20 cellular contexts compared by ENCODE assay signal in genomic region chr14:90558983-90559590, GRCh38.
DNase-seq lines count a peak whose midpoint lies in the region; ATAC-seq and TF ChIP-seq lines count a peak whose summit lies in the region.
"Had no signal": no experiment of that assay in that cellular context is flagged by ENCODE, and none has a peak within 500 bp of the region (broad histone marks: within the 10 kb centered on the region; RNA-seq: fewer than 3 reads in every experiment).

No MANE protein-coding gene starts in this region.

- TF ChIP-seq CTCF in natural killer cell (IDR thresholded peaks at IDR 0.05), result no peak
- TF ChIP-seq CTCF in chondrocyte (IDR thresholded peaks at IDR 0.05), result no peak

- no peak overlapping the region for H3K4me3 Mint-ChIP-seq in natural killer cell treated with Interleukin-12 subunit alpha and Interleukin-12 subunit beta and Interleukin-15 and Interleukin-18, amount 100 ng/mL, for 72 hours
- H3K4me3 Mint-ChIP-seq in natural killer cell, result no peak overlapping the region
- H3K4me3 Mint-ChIP-seq in chondrocyte (ENCODE audit: unreplicated experiment), result no peak overlapping the region
- H3K4me3 Mint-ChIP-seq: CD4-positive, alpha-beta memory T cell had no signal

- H2BK5ac ChIP-seq in neuronal stem cell (ENCODE audit: low read length), result no peak overlapping the region

- H3K4ac ChIP-seq in neuronal stem cell (ENCODE audit: low read length), result no peak overlapping the region

- peaks cover 13 to 29% of the 10 kb centered on the region in 2 donors for H3K4me1 ChIP-seq in neuronal stem cell (ENCODE audit: control insufficient read depth in 2 of 2, insufficient read depth in 1 of 2, low read depth in 1 of 2, low read length in 2 of 2)

- no peak overlapping the region for H3K23ac ChIP-seq in neuronal stem cell (ENCODE audit: low read depth, low read length, poor library complexity)

- H3K9ac ChIP-seq in neuronal stem cell (ENCODE audit: low read depth, low read length, poor library complexity), result no peak overlapping the region

- peak; percentile 41 for DNase-seq in natural killer cell treated with Interleukin-12 subunit alpha and Interleukin-12 subunit beta and Interleukin-15 and Interleukin-18, amount 100 ng/mL, for 72 hours (ENCODE audit: low spot score)
- no peak for DNase-seq in natural killer cell
- DNase-seq in chondrocyte (ENCODE audit: low spot score), result peak; percentile 72
- no peak for DNase-seq in neuronal stem cell (ENCODE audit: low spot score)
- no peak for DNase-seq in superior temporal gyrus (ENCODE audit: extremely low spot score)
- DNase-seq: C1 segment of cervical spinal cord; CD4-positive, alpha-beta memory T cell; COR-L47; GF-D8; MG63; NCI-H1694; NCI-H2029 treated with DMSO at 0.1 percent for 48 hours; NCI-H226; NCI-H510A; NCI-H69; RPMI8226; SHP77 had no signal

- no peak overlapping the region for H3K27ac Mint-ChIP-seq in natural killer cell treated with Interleukin-12 subunit alpha and Interleukin-12 subunit beta and Interleukin-15 and Interleukin-18, amount 100 ng/mL, for 72 hours
- H3K27ac Mint-ChIP-seq in natural killer cell (no peak overlapping the region), chondrocyte (ENCODE audit: unreplicated experiment) (no peak overlapping the region)
- H3K27ac Mint-ChIP-seq: CD4-positive, alpha-beta memory T cell had no signal

- no peaks in the 10 kb centered on the region for H3K27me3 Mint-ChIP-seq in natural killer cell treated with Interleukin-12 subunit alpha and Interleukin-12 subunit beta and Interleukin-15 and Interleukin-18, amount 100 ng/mL, for 72 hours
- H3K27me3 Mint-ChIP-seq in natural killer cell (ENCODE audit: low read depth in 2 of 2) (no peaks in the 10 kb centered on the region), chondrocyte (ENCODE audit: low read depth) (no peaks in the 10 kb centered on the region)
- H3K27me3 Mint-ChIP-seq: CD4-positive, alpha-beta memory T cell had no signal

- H2BK15ac ChIP-seq in neuronal stem cell (ENCODE audit: low read length), result no peak overlapping the region

- intact Hi-C loops in natural killer cell (cut with micrococcal nuclease), result no loop called here

- H4K8ac ChIP-seq in neuronal stem cell (ENCODE audit: low read depth, low read length), result no peak overlapping the region

- H3K36me3 Mint-ChIP-seq in natural killer cell treated with Interleukin-12 subunit alpha and Interleukin-12 subunit beta and Interleukin-15 and Interleukin-18, amount 100 ng/mL, for 72 hours, result no peaks in the 10 kb centered on the region
- H3K36me3 Mint-ChIP-seq in natural killer cell, result no peaks in the 10 kb centered on the region
- H3K36me3 Mint-ChIP-seq in chondrocyte (ENCODE audit: low read depth), result no peaks in the 10 kb centered on the region
- H3K36me3 Mint-ChIP-seq: CD4-positive, alpha-beta memory T cell had no signal

- H3K27me3 ChIP-seq in neuronal stem cell (ENCODE audit: control insufficient read depth in 3 of 3, insufficient read depth in 3 of 3, low read depth in 1 of 3, low read length in 3 of 3), result no peaks in the 10 kb centered on the region
- H3K27me3 ChIP-seq: MG63 had no signal

- no peak overlapping the region for H2BK120ac ChIP-seq in neuronal stem cell (ENCODE audit: low read depth, low read length)

- H4K91ac ChIP-seq in neuronal stem cell (ENCODE audit: low read depth, low read length, poor library complexity), result peak overlapping the region; percentile 9

- H2AK5ac ChIP-seq in neuronal stem cell (ENCODE audit: low read depth, low read length), result peak overlapping the region; percentile 3

- no peak overlapping the region for H2BK12ac ChIP-seq in neuronal stem cell (ENCODE audit: low read length)

- H3K4me1 Mint-ChIP-seq in natural killer cell treated with Interleukin-12 subunit alpha and Interleukin-12 subunit beta and Interleukin-15 and Interleukin-18, amount 100 ng/mL, for 72 hours (ENCODE audit: low read depth in 2 of 2), result no peaks in the 10 kb centered on the region
- H3K4me1 Mint-ChIP-seq in natural killer cell, result no peaks in the 10 kb centered on the region
- H3K4me1 Mint-ChIP-seq in chondrocyte (ENCODE audit: low read depth), result peaks cover 12% of the 10 kb centered on the region
- H3K4me1 Mint-ChIP-seq: CD4-positive, alpha-beta memory T cell had no signal

- H3K18ac ChIP-seq in neuronal stem cell (ENCODE audit: low read length), result no peak overlapping the region

- H3K9me3 Mint-ChIP-seq in natural killer cell treated with Interleukin-12 subunit alpha and Interleukin-12 subunit beta and Interleukin-15 and Interleukin-18, amount 100 ng/mL, for 72 hours, result no peaks in the 10 kb centered on the region
- H3K9me3 Mint-ChIP-seq in natural killer cell (no peaks in the 10 kb centered on the region), chondrocyte (ENCODE audit: low read depth) (no peaks in the 10 kb centered on the region)
- H3K9me3 Mint-ChIP-seq: CD4-positive, alpha-beta memory T cell had no signal

- H3K9me3 ChIP-seq in neuronal stem cell (replicated peaks in 1 of 2; ENCODE audit: control insufficient read depth in 2 of 2, insufficient read depth in 1 of 2, low read depth in 1 of 2, low read length in 2 of 2), result no peaks in the 10 kb centered on the region
- H3K9me3 ChIP-seq: MG63 had no signal

- no peak overlapping the region for H3K4me2 ChIP-seq in neuronal stem cell (ENCODE audit: insufficient read depth, low read length, poor library complexity, severe bottlenecking)

- no peak overlapping the region for H3K4me3 ChIP-seq in neuronal stem cell (ENCODE audit: low read length in 2 of 2)
- H3K4me3 ChIP-seq: K562, MG63 had no signal

- H3K27ac ChIP-seq in neuronal stem cell (replicated peaks; ENCODE audit: low read length), result no peak overlapping the region

- H3K14ac ChIP-seq in neuronal stem cell (ENCODE audit: low read length), result no peak overlapping the region

- no peaks in the 10 kb centered on the region for H3K79me1 ChIP-seq in neuronal stem cell (ENCODE audit: low read depth, low read length)

- WGBS in neuronal stem cell (ENCODE audit: extremely low coverage in 2 of 2, insufficient read length in 2 of 2, insufficient replicate concordance in 1 of 2), 2 donors, result no CpG with 5 or more reads among the region's 12 CpGs

- no peak overlapping the region for H2AFZ ChIP-seq in neuronal stem cell (ENCODE audit: low read length)

- no peaks in the 10 kb centered on the region for H3K36me3 ChIP-seq in neuronal stem cell (replicated peaks in 1 of 2; ENCODE audit: control insufficient read depth in 2 of 2, insufficient read depth in 2 of 2, low read length in 2 of 2)
- H3K36me3 ChIP-seq: MG63 had no signal

- no peak for ATAC-seq in natural killer cell treated with Interleukin-12 subunit alpha and Interleukin-12 subunit beta and Interleukin-15 and Interleukin-18, amount 100 ng/mL, for 72 hours
- ATAC-seq in natural killer cell (no peak), HG02885 (IDR thresholded peaks at IDR 0.05; ENCODE audit: poor library complexity, unreplicated experiment) (no peak), HG02981 (IDR thresholded peaks at IDR 0.05; ENCODE audit: unreplicated experiment) (no peak)
- ATAC-seq: K562 had no signal

Comparison
In these comparisons a context has a peak if more than half of its experiments do, and no peak if none do; other contexts are left out.
1. DNase-seq: peak in natural killer cell treated with Interleukin-12 subunit alpha and Interleukin-12 subunit beta and Interleukin-15 and Interleukin-18, amount 100 ng/mL, for 72 hours (single experiment) and chondrocyte (single experiment); none in natural killer cell (single experiment), neuronal stem cell (single experiment) and superior temporal gyrus (single experiment).